In genomic region chr20:5665417-5665816, GRCh38 we compare ENCODE assay signal across 33 cellular contexts.
"Had no signal": no experiment of that assay in that cellular context is flagged by ENCODE, and none has a peak within 500 bp of the region (broad histone marks: within the 10 kb centered on the region; RNA-seq: fewer than 3 reads in every experiment).

No MANE protein-coding gene starts in this region.

- ATAC-seq: activated CD4-positive, CD25-positive, alpha-beta regulatory T cell treated with anti-CD3 and anti-CD28 coated beads, Interleukin-2, amount 50 U/mL, for 24 hours; activated CD8-positive, alpha-beta T cell treated with anti-CD3 and anti-CD28 coated beads for 36 hours; activated naive CD8-positive, alpha-beta T cell treated with anti-CD3 and anti-CD28 coated beads, Interleukin-2, amount 50 U/mL, for 24 hours; esophagus mucosa; left lung; lower lobe of right lung; mucosa of descending colon had no signal

- H3K9me3 ChIP-seq: breast epithelium, left lung, lower lobe of right lung, mucosa of descending colon, ovary, prostate gland, sigmoid colon, suprapubic skin, tibial artery had no signal

- H3K4me1 Mint-ChIP-seq: activated CD4-positive, alpha-beta T cell treated with anti-CD3 and anti-CD28 coated beads, Interleukin-2, amount 10 ng/mL, durations not matched to agents 7 days and 5 days; activated naive CD4-positive, alpha-beta T cell treated with anti-CD3 and anti-CD28 coated beads, Interleukin-2, amount 50 U/mL, for 24 hours; endodermal cell; nephron progenitor cell had no signal

- H3K9me3 Mint-ChIP-seq: activated CD4-positive, alpha-beta T cell treated with anti-CD3 and anti-CD28 coated beads, Interleukin-2, amount 10 ng/mL, durations not matched to agents 7 days and 5 days; activated CD8-positive, alpha-beta T cell treated with anti-CD3 and anti-CD28 coated beads for 36 hours; activated naive CD4-positive, alpha-beta T cell treated with anti-CD3 and anti-CD28 coated beads, Interleukin-2, amount 50 U/mL, for 24 hours; activated naive CD8-positive, alpha-beta T cell treated with anti-CD3 and anti-CD28 coated beads, Interleukin-2, amount 50 U/mL, for 24 hours; activated T-helper 2 cell treated with anti-CD3 and anti-CD28 coated beads, Interferon-gamma antibody, Interleukin-2, Interleukin-4, amounts not matched to agents 10 μg/mL and 5 μg/mL and 100 μg/mL, durations not matched to agents 14 hours and 24 hours and 36 hours; endodermal cell; nephron progenitor cell; T-helper 1 cell treated with Interleukin-12 subunit alpha and Interleukin-12 subunit beta and Interleukin-4 antibody, amounts not matched to agents 30 μg/mL and 1 μg/mL, for 36 hours had no signal

- H3K27ac Mint-ChIP-seq: activated CD4-positive, alpha-beta T cell treated with anti-CD3 and anti-CD28 coated beads, Interleukin-2, amount 10 ng/mL, durations not matched to agents 7 days and 5 days; activated CD8-positive, alpha-beta T cell treated with anti-CD3 and anti-CD28 coated beads for 36 hours; activated naive CD4-positive, alpha-beta T cell treated with anti-CD3 and anti-CD28 coated beads, Interleukin-2, amount 50 U/mL, for 24 hours; activated naive CD8-positive, alpha-beta T cell treated with anti-CD3 and anti-CD28 coated beads, Interleukin-2, amount 50 U/mL, for 24 hours; activated T-helper 2 cell treated with anti-CD3 and anti-CD28 coated beads, Interferon-gamma antibody, Interleukin-2, Interleukin-4, amounts not matched to agents 10 μg/mL and 5 μg/mL and 100 μg/mL, durations not matched to agents 14 hours and 24 hours and 36 hours; endodermal cell; nephron progenitor cell; T-helper 1 cell treated with Interleukin-12 subunit alpha and Interleukin-12 subunit beta and Interleukin-4 antibody, amounts not matched to agents 30 μg/mL and 1 μg/mL, for 36 hours had no signal

- H3K27ac ChIP-seq: breast epithelium, left lung, lower lobe of right lung, ovary, prostate gland, sigmoid colon, suprapubic skin, tibial artery, VCaP had no signal

- H3K27me3 ChIP-seq: breast epithelium, left lung, ovary, sigmoid colon, suprapubic skin, tibial artery had no signal

- DNase-seq: activated CD4-positive, alpha-beta T cell treated with anti-CD3 and anti-CD28 coated beads, Interleukin-2, amount 10 ng/mL, durations not matched to agents 7 days and 5 days; activated CD8-positive, alpha-beta T cell treated with anti-CD3 and anti-CD28 coated beads for 36 hours; activated naive CD8-positive, alpha-beta T cell treated with anti-CD3 and anti-CD28 coated beads, Interleukin-2, amount 50 U/mL, for 24 hours; activated T-cell treated with anti-CD3 and anti-CD28 coated beads, Interleukin-2, amount 50 U/mL, for 48 hours; amygdala; central memory CD4-positive, alpha-beta T cell; endodermal cell; foreskin fibroblast; kidney glomerular epithelial cell; left lung; lower lobe of right lung; mucosa of descending colon; nephron progenitor cell; ovary; retina; sigmoid colon; small intestine; stimulated activated CD4-positive, alpha-beta T cell treated with anti-CD3 and anti-CD28 coated beads, Interleukin-4, amount 100 ng/mL, for 4 hours; stimulated activated CD8-positive, alpha-beta memory T cell treated with anti-CD3 and anti-CD28 coated beads, Interleukin-4, amount 100 ng/mL, for 48 hours; stimulated activated naive CD4-positive, alpha-beta T cell; SW 1271; T-helper 9 cell had no signal

- H3K4me1 ChIP-seq: breast epithelium, prostate gland, tibial artery had no signal

- H3K4me3 ChIP-seq: breast epithelium, left lung, lower lobe of right lung, mucosa of descending colon, ovary, prostate gland, sigmoid colon, suprapubic skin, tibial artery had no signal

- H3K36me3 ChIP-seq: breast epithelium, left lung, lower lobe of right lung, ovary, prostate gland, sigmoid colon, suprapubic skin, tibial artery had no signal

- H3K36me3 Mint-ChIP-seq: activated naive CD4-positive, alpha-beta T cell treated with anti-CD3 and anti-CD28 coated beads, Interleukin-2, amount 50 U/mL, for 24 hours had no signal

- H3K4me3 Mint-ChIP-seq: activated CD4-positive, alpha-beta T cell treated with anti-CD3 and anti-CD28 coated beads, Interleukin-2, amount 10 ng/mL, durations not matched to agents 7 days and 5 days; activated CD8-positive, alpha-beta T cell treated with anti-CD3 and anti-CD28 coated beads for 36 hours; activated naive CD4-positive, alpha-beta T cell treated with anti-CD3 and anti-CD28 coated beads, Interleukin-2, amount 50 U/mL, for 24 hours; activated naive CD8-positive, alpha-beta T cell treated with anti-CD3 and anti-CD28 coated beads, Interleukin-2, amount 50 U/mL, for 24 hours; endodermal cell; nephron progenitor cell; T-helper 1 cell treated with Interleukin-12 subunit alpha and Interleukin-12 subunit beta and Interleukin-4 antibody, amounts not matched to agents 30 μg/mL and 1 μg/mL, for 36 hours had no signal

- FAIRE-seq: small intestine, TTC549 had no signal

- H3K27me3 Mint-ChIP-seq: activated CD4-positive, alpha-beta T cell treated with anti-CD3 and anti-CD28 coated beads, Interleukin-2, amount 10 ng/mL, durations not matched to agents 7 days and 5 days; activated CD8-positive, alpha-beta T cell treated with anti-CD3 and anti-CD28 coated beads for 36 hours; activated naive CD4-positive, alpha-beta T cell treated with anti-CD3 and anti-CD28 coated beads, Interleukin-2, amount 50 U/mL, for 24 hours; activated naive CD8-positive, alpha-beta T cell treated with anti-CD3 and anti-CD28 coated beads, Interleukin-2, amount 50 U/mL, for 24 hours had no signal
